9 cellular contexts compared by ENCODE assay signal in the genomic region with DNA sequence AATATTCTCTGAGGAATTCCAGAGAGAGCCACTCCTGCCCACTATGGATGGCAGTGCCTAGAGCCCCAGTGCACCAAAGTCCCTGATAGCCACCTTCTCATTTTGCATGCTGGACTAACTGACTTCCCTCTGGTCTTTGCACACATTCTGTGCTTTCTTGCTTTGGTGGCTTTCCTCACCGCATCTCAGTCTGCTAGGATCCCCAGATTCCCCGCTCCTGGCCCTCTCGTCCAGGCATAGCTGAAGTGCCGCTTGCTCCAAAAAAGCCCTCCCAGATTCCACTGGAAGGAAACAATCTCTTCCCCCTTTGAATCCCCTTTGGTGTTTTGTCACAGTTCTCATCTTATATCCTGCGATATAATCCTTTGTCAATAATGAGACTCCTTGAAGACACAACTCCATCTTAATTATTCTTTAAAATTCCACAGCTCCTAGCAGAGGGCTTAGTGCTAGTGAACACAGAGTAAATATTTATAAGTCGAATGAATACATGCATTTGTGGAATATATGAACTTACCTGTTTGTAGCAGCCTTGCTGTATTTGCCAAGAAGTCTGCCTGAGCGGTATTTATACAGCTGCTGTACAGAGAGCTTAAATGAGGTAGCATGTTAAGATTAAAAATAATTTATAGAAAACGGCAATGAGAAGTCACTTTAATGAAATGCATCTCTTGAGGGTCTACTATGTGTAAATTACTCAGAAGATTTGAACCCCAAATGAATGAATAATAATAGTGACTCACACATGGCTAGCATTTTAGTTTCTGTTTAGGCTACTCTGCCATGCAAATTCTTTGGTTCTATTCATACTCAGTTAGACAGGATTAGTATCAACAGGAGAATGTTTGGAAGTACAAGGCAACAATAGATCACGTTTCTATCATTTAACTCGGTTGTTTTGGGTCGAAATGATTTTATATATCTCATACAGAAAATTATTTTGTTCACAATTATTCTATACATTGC.
DNase-seq lines count a peak whose midpoint lies in the region; ATAC-seq, FAIRE-seq and TF ChIP-seq lines count a peak whose summit lies in the region.
"Had no signal": no experiment of that assay in that cellular context is flagged by ENCODE, and none has a peak within 500 bp of the region (broad histone marks: within the 10 kb centered on the region; RNA-seq: fewer than 3 reads in every experiment).

No MANE protein-coding gene starts in this region.

- dilution Hi-C loops in mammary epithelial cell (cut with HindIII; ENCODE audit: low sequenced_read_pairs) = no loop called here

- H3K9me3 ChIP-seq in mammary epithelial cell (replicated peaks; ENCODE audit: insufficient read depth, low read length) (no peaks in the 10 kb centered on the region), pancreas (no peaks in the 10 kb centered on the region), suprapubic skin (no peaks in the 10 kb centered on the region), upper lobe of right lung (no peaks in the 10 kb centered on the region)
- H3K9me3 ChIP-seq: neutrophil had no signal

- H3K4me1 ChIP-seq in mammary epithelial cell (ENCODE audit: insufficient read depth, low read length) (no peaks in the 10 kb centered on the region), pancreas (peaks cover 0 to 8% (median 6%) of the 10 kb centered on the region in 3 donors), suprapubic skin (no peaks in the 10 kb centered on the region), upper lobe of right lung (no peaks in the 10 kb centered on the region)

- peak overlapping the region; percentile 26 for H3K4me2 ChIP-seq in mammary epithelial cell (ENCODE audit: insufficient read depth, low read depth, low read length)

- DNase-seq in NCI-H146 (lab: John Stamatoyannopoulos, UW) = peak; percentile 74
- peak; percentile 68 for DNase-seq in mammary epithelial cell
- no peak for DNase-seq in pancreas
- no peak for DNase-seq in NOMO-1 treated with DMSO at 0.1 percent for 48 hours (lab: John Stamatoyannopoulos, UW; ENCODE audit: unreplicated experiment)
- DNase-seq in Right ventricle myocardium inferior (ENCODE audit: missing footprints) = no peak
- DNase-seq in suprapubic skin (ENCODE audit: low spot score in 2 of 2) = no peak
- no peak for DNase-seq in upper lobe of right lung

- 57% methylated on average over 11 of the region's 11 CpGs for WGBS in mammary epithelial cell (ENCODE audit: low coverage, missing lambda C conversion rate)
- WGBS in pancreas, 2 donors = 39 to 40% methylated on average over 11 of the region's 11 CpGs
- WGBS in suprapubic skin = 61% methylated on average over 11 of the region's 11 CpGs

- TF ChIP-seq CTCF in mammary epithelial cell (conservative IDR thresholded peaks at IDR 0.05 in 1 of 2, IDR thresholded peaks at IDR 0.05 in 1 of 2; ENCODE audit: extremely low read depth in 1 of 2, insufficient read depth in 1 of 2, low read depth in 1 of 2, low read length in 2 of 2) (no peak), pancreas (IDR thresholded peaks at IDR 0.05) (no peak), suprapubic skin (IDR thresholded peaks at IDR 0.05) (no peak), upper lobe of right lung (IDR thresholded peaks at IDR 0.05) (no peak)

- H2AFZ ChIP-seq in mammary epithelial cell (ENCODE audit: low read depth, low read length) = no peak overlapping the region

- intact Hi-C loops in mammary epithelial cell (cut with micrococcal nuclease) (no loop called here), pancreas (cut with DNase I) (no loop called here), Right ventricle myocardium inferior (cut with DNase I) (no loop called here), upper lobe of right lung (cut with DNase I) (no loop called here)

- CTCF ChIA-PET in mammary epithelial cell (lab: Charles Lee; ENCODE audit: low non-redundant PET) = no interaction called here

- H3K36me3 ChIP-seq in mammary epithelial cell (ENCODE audit: insufficient read depth, low read length) (no peaks in the 10 kb centered on the region), pancreas (no peaks in the 10 kb centered on the region), suprapubic skin (no peaks in the 10 kb centered on the region), upper lobe of right lung (no peaks in the 10 kb centered on the region)
- H3K36me3 ChIP-seq: neutrophil had no signal

- ATAC-seq in GM21786 (IDR thresholded peaks at IDR 0.05; ENCODE audit: unreplicated experiment) (peak; percentile 67), pancreas (peak; percentile 50 to 79 (median 70)), Right ventricle myocardium inferior (no peak), upper lobe of right lung (no peak)

- TF ChIP-seq EP300 in suprapubic skin (IDR thresholded peaks at IDR 0.05) = no peak

- no peak overlapping the region for H3K9ac ChIP-seq in mammary epithelial cell (ENCODE audit: insufficient read depth, low read length)

- BruUV-seq in mammary epithelial cell (replicated peaks; lab: Mats Ljungman, UMichigan) = no TSS peak

- H3K4me3 ChIP-seq in mammary epithelial cell (replicated peaks in 1 of 3; ENCODE audit: insufficient read depth in 1 of 3, low read depth in 2 of 3, low read length in 3 of 3) (peak overlapping the region in 1 of 3 experiments; percentile 18), pancreas (no peak overlapping the region), suprapubic skin (no peak overlapping the region), upper lobe of right lung (no peak overlapping the region)

- no peak for FAIRE-seq in pancreas (lab: Jason Lieb, UNC)

- H4K20me1 ChIP-seq in mammary epithelial cell (ENCODE audit: insufficient read depth, low read length) = no peaks in the 10 kb centered on the region

- in situ Hi-C loops in mammary epithelial cell (cut with MboI; ENCODE audit: low sequenced_read_pairs in 2 of 2) = no loop called here

- H3K79me2 ChIP-seq in mammary epithelial cell (ENCODE audit: insufficient read depth, low read length) = no peaks in the 10 kb centered on the region

- no peaks in the 10 kb centered on the region for H3K27me3 ChIP-seq in mammary epithelial cell (ENCODE audit: insufficient read depth, low read length)
- H3K27me3 ChIP-seq in pancreas = no peaks in the 10 kb centered on the region
- H3K27me3 ChIP-seq in suprapubic skin = no peaks in the 10 kb centered on the region
- H3K27me3 ChIP-seq in upper lobe of right lung = no peaks in the 10 kb centered on the region
- H3K27me3 ChIP-seq: neutrophil had no signal

- H3K27ac ChIP-seq in mammary epithelial cell (ENCODE audit: insufficient read depth, low read depth, low read length) (no peak overlapping the region), pancreas (no peak overlapping the region), suprapubic skin (no peak overlapping the region), upper lobe of right lung (no peak overlapping the region)
- H3K27ac ChIP-seq: neutrophil had no signal

- no peak for TF ChIP-seq POLR2A in suprapubic skin (IDR thresholded peaks at IDR 0.05)

Comparison
In these comparisons a context has a peak if more than half of its experiments do, and no peak if none do; other contexts are left out.
1. ATAC-seq: peak in GM21786 (single experiment) and pancreas (4 of 4); none in Right ventricle myocardium inferior (single experiment) and upper lobe of right lung (single experiment).
2. DNase-seq: peak in NCI-H146 (single experiment) and mammary epithelial cell (single experiment); none in pancreas (0 of 6), NOMO-1 treated with DMSO at 0.1 percent for 48 hours (single experiment), Right ventricle myocardium inferior (single experiment), suprapubic skin (0 of 2) and upper lobe of right lung (single experiment).